8 cellular contexts compared by ENCODE assay signal in genomic region chr17:27892866-27893769, GRCh38. TPM values are rescaled to one million over a fixed set of nuclear protein-coding genes. Genes with fewer than 3 reads are reported as not detected.
DNase-seq lines count a peak whose midpoint lies in the region; ATAC-seq and TF ChIP-seq lines count a peak whose summit lies in the region.

TSS of gene LYRM9 (minus strand) at chr17:27893365. CDS start at chr17:27882694, 10,671 bp downstream.

- ATAC-seq in activated naive CD8-positive, alpha-beta T cell treated with anti-CD3 and anti-CD28 coated beads, Interleukin-2, amount 10 ng/mL, durations not matched to agents 7 days and 5 days (ENCODE audit: low read depth), result peak; percentile 99
- peak; percentile 100 for ATAC-seq in Right ventricle myocardium inferior

- H3K36me3 ChIP-seq in parathyroid adenoma (ENCODE audit: control insufficient read depth, insufficient read depth, low read length), result no peaks in the 10 kb centered on the region
- no peaks in the 10 kb centered on the region for H3K36me3 ChIP-seq in tibial artery

- DNase-seq in GM10266 (ENCODE audit: extremely low spot score) (peak; percentile 95), HFF-Myc (ENCODE audit: extremely low read depth, low read depth) (peak; percentile 32), NB4 (ENCODE audit: low read depth) (peak; percentile 90), SKM-1 (lab: John Stamatoyannopoulos, UW; ENCODE audit: unreplicated experiment) (peak; percentile 74), Right ventricle myocardium inferior (ENCODE audit: missing footprints) (peak; percentile 96), tibial artery (peak; percentile 88 to 94)
- peak; percentile 99 for DNase-seq in activated naive CD8-positive, alpha-beta T cell treated with anti-CD3 and anti-CD28 coated beads, Interleukin-2, amount 10 ng/mL, durations not matched to agents 7 days and 5 days

- peaks cover 22% of the 10 kb centered on the region for H3K4me1 ChIP-seq in parathyroid adenoma
- H3K4me1 ChIP-seq in tibial artery, result peaks cover 0 to 27% (median 3%) of the 10 kb centered on the region in 4 donors

- no peaks in the 10 kb centered on the region for H3K79me2 ChIP-seq in parathyroid adenoma

- H3K36me3 Mint-ChIP-seq in activated naive CD8-positive, alpha-beta T cell treated with anti-CD3 and anti-CD28 coated beads, Interleukin-2, amount 10 ng/mL, durations not matched to agents 7 days and 5 days, result peaks cover 2% of the 10 kb centered on the region

- H3K27ac Mint-ChIP-seq in activated naive CD8-positive, alpha-beta T cell treated with anti-CD3 and anti-CD28 coated beads, Interleukin-2, amount 10 ng/mL, durations not matched to agents 7 days and 5 days, result peak within 1 kb of the TSS; percentile 65

- H3K4me1 Mint-ChIP-seq in activated naive CD8-positive, alpha-beta T cell treated with anti-CD3 and anti-CD28 coated beads, Interleukin-2, amount 10 ng/mL, durations not matched to agents 7 days and 5 days, result peaks cover 21% of the 10 kb centered on the region

- TF ChIP-seq POLR2A in NB4 (IDR thresholded peaks at IDR 0.05; ENCODE audit: extremely low read depth, insufficient read length), result no peak

- H3K27ac ChIP-seq in parathyroid adenoma (peak within 1 kb of the TSS; percentile 83), tibial artery (peak within 1 kb of the TSS; percentile 88 to 89)

- peak; percentile 96 for TF ChIP-seq CTCF in GM10266 (IDR thresholded peaks at IDR 0.05; ENCODE audit: control insufficient read depth, insufficient read depth, low read depth, missing control alignments)
- peak; percentile 76 for TF ChIP-seq CTCF in HFF-Myc (IDR thresholded peaks at IDR 0.05; ENCODE audit: low read depth, low read length, missing control alignments)
- TF ChIP-seq CTCF in NB4 (IDR thresholded peaks at IDR 0.05; ENCODE audit: low read depth, low read length), result peak; percentile 71
- TF ChIP-seq CTCF in parathyroid adenoma (IDR thresholded peaks at IDR 0.05), result peak; percentile 88
- peak; percentile 89 to 96 for TF ChIP-seq CTCF in tibial artery (IDR thresholded peaks at IDR 0.05)

- peak within 1 kb of the TSS; percentile 58 for H3K9ac ChIP-seq in parathyroid adenoma

- POLR2A ChIA-PET in activated naive CD8-positive, alpha-beta T cell treated with anti-CD3 and anti-CD28 coated beads, Interleukin-2, amount 10 ng/mL, durations not matched to agents 7 days and 5 days (lab: Charles Lee), result interaction anchor here (0.6 to 3.0 kb wide), 8 partner anchors 9 to 446 kb away, joined by 3 to 41 read pairs (median 8); no protein-coding TSS in a partner anchor

- no peaks in the 10 kb centered on the region for H3K27me3 ChIP-seq in parathyroid adenoma (ENCODE audit: control insufficient read depth, insufficient read depth, low read length)
- H3K27me3 ChIP-seq in tibial artery, result peaks cover 0 to 3% of the 10 kb centered on the region in 2 donors

- H3K27me3 Mint-ChIP-seq in activated naive CD8-positive, alpha-beta T cell treated with anti-CD3 and anti-CD28 coated beads, Interleukin-2, amount 10 ng/mL, durations not matched to agents 7 days and 5 days, result peaks cover 33% of the 10 kb centered on the region

- H3K9me3 ChIP-seq in parathyroid adenoma (ENCODE audit: control insufficient read depth, low read length) (no peaks in the 10 kb centered on the region), tibial artery (no peaks in the 10 kb centered on the region)

- no peaks in the 10 kb centered on the region for H3K9me3 Mint-ChIP-seq in activated naive CD8-positive, alpha-beta T cell treated with anti-CD3 and anti-CD28 coated beads, Interleukin-2, amount 10 ng/mL, durations not matched to agents 7 days and 5 days

- intact Hi-C loops in Right ventricle myocardium inferior (cut with DNase I) (loop anchor here (5.0 to 10.0 kb wide), 2 partner anchors 149 to 362 kb away; partner anchors contain the start of gene NLK), tibial artery (cut with DNase I; ENCODE audit: low total_unique reads) (loop anchor here (2.0 to 5.0 kb wide), 2 partner anchors 86 to 148 kb away; no protein-coding TSS in a partner anchor)

- H3K4me3 Mint-ChIP-seq in activated naive CD8-positive, alpha-beta T cell treated with anti-CD3 and anti-CD28 coated beads, Interleukin-2, amount 10 ng/mL, durations not matched to agents 7 days and 5 days, result peak within 1 kb of the TSS; percentile 82

- peak within 1 kb of the TSS; percentile 84 for H3K4me2 ChIP-seq in parathyroid adenoma (ENCODE audit: low read length)

- H2AFZ ChIP-seq in parathyroid adenoma, result peak within 1 kb of the TSS; percentile 89

- H3K4me3 ChIP-seq in HFF-Myc (replicated peaks; ENCODE audit: low read depth, low read length) (peak within 1 kb of the TSS; percentile 49), NB4 (ENCODE audit: low read depth, low read length) (peak within 1 kb of the TSS; percentile 48), parathyroid adenoma (ENCODE audit: low read depth, low read length) (peak within 1 kb of the TSS; percentile 67), tibial artery (peak within 1 kb of the TSS; percentile 85 to 87)

RNA-seq across cellular contexts. Expression of gene LYRM9, which starts in this region (rescaled TPM):
- total RNA-seq in activated naive CD8-positive, alpha-beta T cell treated with anti-CD3 and anti-CD28 coated beads, Interleukin-2, amount 10 ng/mL, durations not matched to agents 7 days and 5 days, result 1 to 10 TPM; 8.0 to 8.3 TPM
- total RNA-seq in Right ventricle myocardium inferior, result 6.7 TPM

Comparison
In these comparisons a context has a peak if more than half of its experiments do, and no peak if none do; other contexts are left out.
1. Peak in every context shown above with its lines: DNase-seq, ATAC-seq, H3K4me3 ChIP-seq and H3K27ac ChIP-seq.
2. DNase-seq: peak in every context shown above with its lines; median percentile 99 in activated naive CD8-positive, alpha-beta T cell treated with anti-CD3 and anti-CD28 coated beads, Interleukin-2, amount 10 ng/mL, durations not matched to agents 7 days and 5 days; 96 in Right ventricle myocardium inferior; 95 in GM10266; 91 in tibial artery; 90 in NB4; 74 in SKM-1; 32 in HFF-Myc.